ENCODE assay signal across 29 cellular contexts in genomic region chr16:9900576-9900975, GRCh38.
"Had no signal": no experiment of that assay in that cellular context is flagged by ENCODE, and none has a peak within 500 bp of the region (broad histone marks: within the 10 kb centered on the region; RNA-seq: fewer than 3 reads in every experiment).

No MANE protein-coding gene starts in this region.

- DNase-seq: hypothalamus; immature natural killer cell; kidney; lower lobe of right lung; mammary epithelial cell; mesenchymal stem cell; naive B cell; natural killer cell; nephron progenitor cell; occipital lobe; psoas muscle; right lobe of liver; stimulated activated CD4-positive, alpha-beta T cell treated with anti-CD3 and anti-CD28 coated beads, Interleukin-1b, Interleukin-23, amount 100 ng/mL, for 48 hours; stimulated activated CD4-positive, alpha-beta T cell treated with anti-CD3 and anti-CD28 coated beads, Interleukin-2, amount 100 ng/mL, for 48 hours; stimulated activated CD4-positive, alpha-beta T cell treated with anti-CD3 and anti-CD28 coated beads, Interleukin-4, amount 100 ng/mL, for 4 hours; stimulated activated CD8-positive, alpha-beta memory T cell treated with anti-CD3 and anti-CD28 coated beads, Interleukin-4, amount 100 ng/mL, for 48 hours; stimulated activated naive CD4-positive, alpha-beta T cell treated with Interleukin-2 at 50 U/mL for 16 hours; stimulated activated naive CD8-positive, alpha-beta T cell treated with anti-CD3 and anti-CD28 coated beads, Interleukin-15, amount 100 ng/mL, for 72 hours; substantia nigra; transverse colon; upper lobe of left lung had no signal

- H3K9ac ChIP-seq: neural progenitor cell, parathyroid adenoma had no signal

- H3K79me2 ChIP-seq: parathyroid adenoma had no signal

- H3K27ac ChIP-seq: lower lobe of right lung, neural progenitor cell, neutrophil, parathyroid adenoma, psoas muscle, right atrium auricular region, right lobe of liver, transverse colon, upper lobe of left lung, vagina had no signal

- ATAC-seq: lower lobe of right lung; natural killer cell; psoas muscle; right lobe of liver; stimulated activated memory B cell treated with anti-CD40 and anti-IgM and Interleukin-4, amounts not matched to agents 10 μg/mL and 1 μg/mL and 100 μg/mL, for 72 hours; stimulated activated naive CD8-positive, alpha-beta T cell treated with anti-CD3 and anti-CD28 coated beads, Interleukin-15, amount 100 ng/mL, for 72 hours had no signal

- H2AFZ ChIP-seq: neural progenitor cell, parathyroid adenoma had no signal

- H3K4me2 ChIP-seq: neural progenitor cell, smooth muscle cell had no signal

- H3K4me1 ChIP-seq: lower lobe of right lung, neural progenitor cell, parathyroid adenoma, psoas muscle, right atrium auricular region, right lobe of liver, transverse colon, upper lobe of left lung, vagina had no signal

- H3K9me3 ChIP-seq: lower lobe of right lung, neutrophil, psoas muscle, right atrium auricular region, right lobe of liver, transverse colon, upper lobe of left lung, vagina had no signal

- H3K36me3 ChIP-seq: lower lobe of right lung, neural progenitor cell, neutrophil, right atrium auricular region, right lobe of liver, transverse colon, upper lobe of left lung, vagina had no signal

- H3K27me3 ChIP-seq: neural progenitor cell, neutrophil, right atrium auricular region, right lobe of liver, transverse colon, upper lobe of left lung, vagina had no signal

- H3K4me3 ChIP-seq: lower lobe of right lung, neural progenitor cell, psoas muscle, right atrium auricular region, right lobe of liver, smooth muscle cell, transverse colon, upper lobe of left lung, vagina had no signal

- FAIRE-seq: islet of Langerhans, kidney had no signal
